In the genomic region with DNA sequence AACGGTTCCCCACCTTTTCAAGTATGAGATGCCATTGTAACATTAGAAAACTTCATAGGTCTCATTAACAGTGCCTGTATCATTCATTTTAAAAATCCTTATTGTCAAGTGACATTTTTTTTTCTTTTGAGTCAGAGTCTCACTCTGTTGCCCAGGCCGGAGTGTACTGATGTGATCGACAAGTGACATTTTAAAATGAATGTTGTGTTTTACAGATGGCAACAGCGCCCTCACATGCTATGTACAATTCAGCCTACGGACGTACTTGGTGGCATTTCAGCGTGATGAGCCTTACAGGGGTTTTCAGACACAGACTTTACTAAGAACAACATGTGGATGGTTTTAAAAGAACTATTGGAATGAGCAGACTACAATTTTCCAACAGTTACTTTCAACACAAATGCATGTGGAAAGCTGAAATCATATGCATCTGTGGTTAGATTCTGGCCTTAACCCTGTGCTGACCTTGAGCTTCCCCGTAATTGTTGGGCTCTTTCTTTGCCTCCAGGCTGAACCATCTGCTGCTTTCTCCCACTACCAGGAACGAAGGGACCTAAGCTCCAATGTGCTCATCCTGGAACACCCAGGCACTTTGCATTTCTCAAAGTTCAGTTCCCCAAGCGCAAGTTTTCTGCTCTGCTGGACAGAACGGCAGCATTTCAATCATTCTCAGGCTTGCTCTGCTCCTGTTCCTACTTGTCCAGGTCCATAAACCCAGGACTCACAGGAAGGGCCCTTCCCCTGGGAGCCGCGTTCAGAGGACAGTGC, we compare ENCODE assay signal across 9 cellular contexts.
DNase-seq lines count a peak whose midpoint lies in the region; ATAC-seq and TF ChIP-seq lines count a peak whose summit lies in the region.
"Had no signal": no experiment of that assay in that cellular context is flagged by ENCODE, and none has a peak within 500 bp of the region (broad histone marks: within the 10 kb centered on the region; RNA-seq: fewer than 3 reads in every experiment).

No MANE protein-coding gene starts in this region.

- no peaks in the 10 kb centered on the region for H3K27me3 Mint-ChIP-seq in activated T-cell treated with anti-CD3 and anti-CD28 coated beads, Interleukin-2, amount 50 U/mL, for 24 hours

- no peaks in the 10 kb centered on the region for H3F3A ChIP-seq in PC-9 (ENCODE audit: insufficient read depth, low read depth)

- H3K36me3 ChIP-seq in HCT116 (ENCODE audit: control insufficient read depth in 1 of 2, insufficient read depth in 2 of 2, low read length in 2 of 2) (no peaks in the 10 kb centered on the region), PC-9 (ENCODE audit: low read depth) (no peaks in the 10 kb centered on the region)

- peak; percentile 91 for TF ChIP-seq RAD21 in HCT116 (IDR thresholded peaks at IDR 0.05; ENCODE audit: low read depth)

- BruUV-seq in HCT116 (replicated peaks; lab: Mats Ljungman, UMichigan) (no TSS peak), PC-9 (replicated peaks; lab: Mats Ljungman, UMichigan) (no TSS peak)

- no peaks in the 10 kb centered on the region for H3K9me2 ChIP-seq in HCT116 (ENCODE audit: insufficient read depth)
- no peaks in the 10 kb centered on the region for H3K9me2 ChIP-seq in PC-9 (ENCODE audit: insufficient read depth)

- intact Hi-C loops in HCT116 (cut with micrococcal nuclease) = loop anchor here (1.0 to 10.0 kb wide), 6 partner anchors 100 to 508 kb away; no protein-coding TSS in a partner anchor
- intact Hi-C loops in PC-9 (cut with micrococcal nuclease; ENCODE audit: unreplicated experiment) = loop anchor here (1.0 to 10.0 kb wide), 6 partner anchors 45 to 1758 kb away; no protein-coding TSS in a partner anchor

- no peak overlapping the region for H3K27ac Mint-ChIP-seq in activated T-cell treated with anti-CD3 and anti-CD28 coated beads, Interleukin-2, amount 50 U/mL, for 24 hours

- peak; percentile 97 for ATAC-seq in HCT116

- H2AFZ ChIP-seq in HCT116 (ENCODE audit: low read depth, low read length, poor library complexity, severe bottlenecking) = peak overlapping the region; percentile 24
- no peak overlapping the region for H2AFZ ChIP-seq in PC-9

- TF ChIP-seq CTCF in C4-2B (conservative IDR thresholded peaks at IDR 0.05) = peak; percentile 61
- TF ChIP-seq CTCF in HCT116 (IDR thresholded peaks at IDR 0.05 in 2 of 3, conservative IDR thresholded peaks at IDR 0.05 in 1 of 3; ENCODE audit: borderline replicate concordance in 1 of 3, insufficient read depth in 1 of 3, low read depth in 2 of 3, low read length in 2 of 3) = peak; percentile 55 to 82 (median 82)
- TF ChIP-seq CTCF in PC-9 (conservative IDR thresholded peaks at IDR 0.05) = peak; percentile 68
- TF ChIP-seq CTCF in epithelial cell of esophagus (IDR thresholded peaks at IDR 0.05; ENCODE audit: insufficient read depth, low read depth, low read length, missing control alignments) = peak; percentile 59

- H3K36me3 Mint-ChIP-seq in activated T-cell treated with anti-CD3 and anti-CD28 coated beads, Interleukin-2, amount 50 U/mL, for 24 hours (ENCODE audit: low read depth) = no peaks in the 10 kb centered on the region

- POLR2A ChIA-PET in HCT116 (lab: Charles Lee) (interaction anchor here (0.9 kb wide), 1 partner anchor 329 kb away, joined by 3 read pairs; no protein-coding TSS in a partner anchor), PC-9 (lab: Charles Lee; ENCODE audit: unreplicated experiment) (no interaction called here)

- H3K4me2 ChIP-seq in HCT116 (ENCODE audit: low read length) = peak overlapping the region; percentile 17; the same call in 1 of the 2 replicates
- H3K4me2 ChIP-seq in PC-9 = no peak overlapping the region

- no peak overlapping the region for H3K4me3 Mint-ChIP-seq in activated T-cell treated with anti-CD3 and anti-CD28 coated beads, Interleukin-2, amount 50 U/mL, for 24 hours
- H3K4me3 Mint-ChIP-seq: IgD-negative memory B cell had no signal

- CTCF ChIA-PET in HCT116 (lab: Charles Lee) (interaction anchor here (1.1 to 4.5 kb wide), 8 partner anchors 9 to 329 kb away, joined by 3 to 38 read pairs (median 4); no protein-coding TSS in a partner anchor), PC-9 (lab: Charles Lee) (interaction anchor here (0.5 to 1.3 kb wide), 8 partner anchors 18 to 329 kb away, joined by 3 read pairs; no protein-coding TSS in a partner anchor)

- TF ChIP-seq POLR2A in HCT116 (IDR thresholded peaks at IDR 0.05; ENCODE audit: borderline replicate concordance, extremely low read depth, insufficient read depth, insufficient read length) = no peak

- H3K9me3 ChIP-seq in HCT116 (ENCODE audit: control insufficient read depth in 1 of 2, insufficient read depth in 1 of 2, low read depth in 1 of 2, low read length in 2 of 2) (no peaks in the 10 kb centered on the region), PC-9 (ENCODE audit: insufficient read depth, low read depth) (no peaks in the 10 kb centered on the region)

- H3K4me1 Mint-ChIP-seq in activated T-cell treated with anti-CD3 and anti-CD28 coated beads, Interleukin-2, amount 50 U/mL, for 24 hours (ENCODE audit: low read depth) = peaks cover 3% of the 10 kb centered on the region

- peak; percentile 63 for DNase-seq in HCT116 (ENCODE audit: low read depth, low spot score)
- peak in 1 of 2 experiments; percentile 59 for DNase-seq in PC-9
- peak; percentile 83 for DNase-seq in epithelial cell of esophagus (ENCODE audit: low read depth)
- DNase-seq in non-pigmented ciliary epithelial cell (ENCODE audit: low read depth) = peak; percentile 47
- DNase-seq in activated T-cell treated with anti-CD3 and anti-CD28 coated beads, Interleukin-2, amount 50 U/mL, for 24 hours = no peak
- no peak for DNase-seq in hippocampal formation (lab: John Stamatoyannopoulos, UW)
- DNase-seq in NCI-H187 treated with DMSO at 0.1 percent for 48 hours (lab: John Stamatoyannopoulos, UW) = no peak

- RAD21 ChIA-PET in HCT116 (lab: Charles Lee; ENCODE audit: low non-redundant PET in 1 of 2, low total read pairs in 2 of 2, uncharacterized antibody in 2 of 2, unreplicated experiment in 2 of 2) = interaction anchor here in 1 of 2 experiments (0.6 kb wide), 1 partner anchor 102 kb away, joined by 3 read pairs; no protein-coding TSS in a partner anchor

- H3K27me3 ChIP-seq in HCT116 (ENCODE audit: insufficient read depth, low read length) = no peaks in the 10 kb centered on the region
- no peaks in the 10 kb centered on the region for H3K27me3 ChIP-seq in PC-9 (ENCODE audit: insufficient read depth, low read depth)

- H3K4me1 ChIP-seq in HCT116 (ENCODE audit: control insufficient read depth in 1 of 2, insufficient read depth in 2 of 2, low read length in 2 of 2) (peaks cover 0 to 9% of the 10 kb centered on the region in 2 experiments; a peak in 2 of 4 replicates), PC-9 (replicated peaks; ENCODE audit: insufficient read depth) (no peaks in the 10 kb centered on the region)

- no peak overlapping the region for H3K27ac ChIP-seq in C4-2B
- no peak overlapping the region for H3K27ac ChIP-seq in HCT116 (ENCODE audit: low read depth, low read length)
- no peak overlapping the region for H3K27ac ChIP-seq in PC-9

- no peaks in the 10 kb centered on the region for H3K9me3 Mint-ChIP-seq in activated T-cell treated with anti-CD3 and anti-CD28 coated beads, Interleukin-2, amount 50 U/mL, for 24 hours
- H3K9me3 Mint-ChIP-seq: IgD-negative memory B cell had no signal

- H3K79me2 ChIP-seq in HCT116 (ENCODE audit: insufficient read depth, low read length) (no peaks in the 10 kb centered on the region), PC-9 (ENCODE audit: low read depth) (no peaks in the 10 kb centered on the region)

- no peak overlapping the region for H3K9ac ChIP-seq in HCT116 (ENCODE audit: low read length)

- H3K4me3 ChIP-seq in HCT116 (replicated peaks in 1 of 2; ENCODE audit: low read depth in 1 of 2, low read length in 2 of 2) = no peak overlapping the region
- H3K4me3 ChIP-seq in PC-9 = no peak overlapping the region
- H3K4me3 ChIP-seq in epithelial cell of esophagus (ENCODE audit: low read length) = no peak overlapping the region

- H4K20me1 ChIP-seq in HCT116 (ENCODE audit: insufficient read depth) (no peaks in the 10 kb centered on the region), PC-9 (ENCODE audit: insufficient read depth) (no peaks in the 10 kb centered on the region)

TF ChIP-seq in HCT116, 20 proteins besides CTCF, POLR2A, EP300 and RAD21 (continues in another document):
- TF ChIP-seq ZFX (IDR thresholded peaks at IDR 0.05) = no peak
- TF ChIP-seq, protein P1, sequence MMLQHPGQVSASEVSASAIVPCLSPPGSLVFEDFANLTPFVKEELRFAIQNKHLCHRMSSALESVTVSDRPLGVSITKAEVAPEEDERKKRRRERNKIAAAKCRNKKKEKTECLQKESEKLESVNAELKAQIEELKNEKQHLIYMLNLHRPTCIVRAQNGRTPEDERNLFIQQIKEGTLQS (IDR thresholded peaks at IDR 0.05) = no peak
- TF ChIP-seq JUND (IDR thresholded peaks at IDR 0.05) = no peak
- no peak for TF ChIP-seq FOSL1 (IDR thresholded peaks at IDR 0.05; ENCODE audit: low read depth)
- no peak for TF ChIP-seq REST (IDR thresholded peaks at IDR 0.05; ENCODE audit: low read depth)
- no peak for TF ChIP-seq SP1 (IDR thresholded peaks at IDR 0.05; ENCODE audit: low read depth)
- no peak for TF ChIP-seq EZH2phosphoT487 (IDR thresholded peaks at IDR 0.05; ENCODE audit: borderline replicate concordance)
- TF ChIP-seq CBX3 (IDR thresholded peaks at IDR 0.05; ENCODE audit: low read depth) = 0 out of 2 replicates have a peak, but pooled peaks have one; percentile 29

Comparison
In these comparisons a context has a peak if more than half of its experiments do, and no peak if none do; other contexts are left out.
1. DNase-seq: peak in HCT116 (single experiment), epithelial cell of esophagus (single experiment) and non-pigmented ciliary epithelial cell (single experiment); none in activated T-cell treated with anti-CD3 and anti-CD28 coated beads, Interleukin-2, amount 50 U/mL, for 24 hours (single experiment), hippocampal formation (0 of 2) and NCI-H187 treated with DMSO at 0.1 percent for 48 hours (single experiment).
2. Peak in every context shown above with its lines, with median percentiles within 50 percentile points of each other: CTCF ChIP-seq.